ENCODE assay signal across 23 cellular contexts in the genomic region with DNA sequence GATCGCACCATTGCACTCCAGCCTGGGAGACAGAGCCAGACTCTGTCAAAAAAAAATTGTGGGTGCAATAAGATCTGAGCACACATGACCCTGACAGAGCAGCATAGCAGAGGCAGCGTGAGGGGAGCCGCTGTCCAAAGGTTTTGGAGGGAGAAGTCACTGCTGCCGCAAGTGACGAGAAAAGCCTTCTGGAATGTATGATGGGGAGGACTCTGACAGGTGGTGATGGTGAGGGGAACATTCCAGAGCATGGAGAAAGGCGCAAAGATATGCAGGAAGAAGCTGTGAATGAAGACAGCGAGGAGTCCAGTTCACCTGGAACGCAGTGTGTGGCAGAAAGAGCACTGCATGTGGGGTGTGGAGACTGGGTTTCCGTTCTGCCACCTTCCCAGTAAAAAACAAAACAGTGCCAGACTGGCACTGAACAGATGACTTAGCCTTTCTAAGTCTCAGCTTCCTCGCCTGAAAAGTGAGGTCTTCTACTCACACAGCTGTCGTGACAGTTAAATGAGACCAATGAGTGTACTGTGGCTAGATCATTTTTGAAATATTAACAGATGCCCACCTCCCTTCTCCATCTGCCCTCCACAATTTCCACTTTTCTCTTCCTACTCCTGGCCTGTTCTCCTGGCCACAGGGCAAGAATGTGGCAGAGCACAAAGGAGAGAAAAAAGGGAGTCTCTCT. TPM values are rescaled to one million over a fixed set of nuclear protein-coding genes. Genes with fewer than 3 reads are reported as not detected.
A peak's percentile ranks its signal among the peaks of the same experiment; 100 is the strongest.
DNase-seq lines count a peak whose midpoint lies in the region; ATAC-seq, FAIRE-seq and TF ChIP-seq lines count a peak whose summit lies in the region.
"Had no signal": no experiment of that assay in that cellular context is flagged by ENCODE, and none has a peak within 500 bp of the region (broad histone marks: within the 10 kb centered on the region; RNA-seq: fewer than 3 reads in every experiment).

No MANE protein-coding gene starts in this region.

- WGBS in upper lobe of left lung, 2 donors: 93 to 95% methylated on average over 11 of the region's 11 CpGs

- no peak for TF ChIP-seq EP300 in upper lobe of left lung (IDR thresholded peaks at IDR 0.05)

- H3K27ac ChIP-seq in SJSA1 (peak overlapping the region; percentile 13; the same call in 1 of the 2 replicates), keratinocyte (ENCODE audit: control insufficient read depth, insufficient read depth, low read length) (peak overlapping the region; percentile 84), upper lobe of left lung (no peak overlapping the region)
- H3K27ac ChIP-seq: BLaER1 treated with 17β-estradiol and CSF1 and Interleukin-3, amounts not matched to agents 10 nM and 100 nM; heart right ventricle; right atrium auricular region; VCaP had no signal

- ATAC-seq in upper lobe of left lung (ENCODE audit: low FRiP score in 2 of 2) (no peak), GM18519 (IDR thresholded peaks at IDR 0.05; ENCODE audit: low FRiP score, unreplicated experiment) (no peak)
- ATAC-seq: activated naive CD8-positive, alpha-beta T cell treated with anti-CD3 and anti-CD28 coated beads, Interleukin-2, amount 50 U/mL, for 24 hours; heart right ventricle; T-helper 17 cell had no signal

- FAIRE-seq in keratinocyte (lab: Jason Lieb, UNC) (peak; percentile 51), frontal cortex (lab: Jason Lieb, UNC) (no peak)
- FAIRE-seq: bronchial epithelial cell, endometrium, H54 had no signal

- peaks cover 29% of the 10 kb centered on the region for H3K4me1 ChIP-seq in SJSA1 (replicated peaks)
- H3K4me1 ChIP-seq in keratinocyte (ENCODE audit: control insufficient read depth, extremely low read depth, insufficient read depth, low read length): peaks cover 57% of the 10 kb centered on the region
- no peaks in the 10 kb centered on the region for H3K4me1 ChIP-seq in upper lobe of left lung
- H3K4me1 ChIP-seq: BLaER1 treated with 17β-estradiol and CSF1 and Interleukin-3, amounts not matched to agents 10 nM and 100 nM; heart right ventricle; right atrium auricular region had no signal

- H4K20me1 ChIP-seq in keratinocyte (ENCODE audit: control insufficient read depth, extremely low read depth, insufficient read depth, low read length): no peaks in the 10 kb centered on the region
- H4K20me1 ChIP-seq: BLaER1 treated with 17β-estradiol and CSF1 and Interleukin-3, amounts not matched to agents 10 nM and 100 nM had no signal

- H3K4me2 ChIP-seq in keratinocyte (ENCODE audit: control insufficient read depth, extremely low read depth, insufficient read depth, low read depth, low read length): no peak overlapping the region
- H3K4me2 ChIP-seq: BLaER1 treated with 17β-estradiol and CSF1 and Interleukin-3, amounts not matched to agents 10 nM and 100 nM had no signal

- H3K4me3 ChIP-seq in SJSA1 (no peak overlapping the region), keratinocyte (ENCODE audit: control insufficient read depth in 2 of 3, extremely low read depth in 1 of 3, insufficient read depth in 2 of 3, low read depth in 1 of 3, low read length in 3 of 3) (no peak overlapping the region), upper lobe of left lung (no peak overlapping the region)
- H3K4me3 ChIP-seq: BLaER1 treated with 17β-estradiol and CSF1 and Interleukin-3, amounts not matched to agents 10 nM and 100 nM; heart right ventricle; right atrium auricular region had no signal

- H2AFZ ChIP-seq in keratinocyte (ENCODE audit: control insufficient read depth, low read length): no peak overlapping the region

- H3K27me3 ChIP-seq in SJSA1 (replicated peaks) (no peaks in the 10 kb centered on the region), keratinocyte (ENCODE audit: control insufficient read depth, extremely low read depth, insufficient read depth, low read length) (no peaks in the 10 kb centered on the region), upper lobe of left lung (no peaks in the 10 kb centered on the region)
- H3K27me3 ChIP-seq: BLaER1 treated with 17β-estradiol and CSF1 and Interleukin-3, amounts not matched to agents 10 nM and 100 nM; heart right ventricle; right atrium auricular region had no signal

- H3K9me1 ChIP-seq in keratinocyte (ENCODE audit: control insufficient read depth, extremely low read depth, insufficient read depth, low read length): no peaks in the 10 kb centered on the region

- no peak for TF ChIP-seq CTCF in keratinocyte (optimal IDR thresholded peaks at IDR 0.05 in 1 of 3, IDR thresholded peaks at IDR 0.05 in 1 of 3, conservative IDR thresholded peaks at IDR 0.05 in 1 of 3; ENCODE audit: extremely low read depth in 1 of 3, insufficient read depth in 2 of 3, low read length in 3 of 3)
- TF ChIP-seq CTCF in upper lobe of left lung (IDR thresholded peaks at IDR 0.05): no peak

- peak; percentile 85 for DNase-seq in DMS 273 (lab: John Stamatoyannopoulos, UW; ENCODE audit: unreplicated experiment)
- DNase-seq in M059J (ENCODE audit: low read depth): peak; percentile 65
- DNase-seq in SJSA1 (ENCODE audit: low read depth in 1 of 2, low spot score in 2 of 2): no peak
- no peak for DNase-seq in keratinocyte (ENCODE audit: low read depth, low spot score)
- no peak for DNase-seq in HPDE6-E6E7 (ENCODE audit: extremely low spot score)
- DNase-seq in upper lobe of left lung: no peak
- DNase-seq in frontal cortex (ENCODE audit: low spot score in 2 of 2): no peak
- DNase-seq: activated CD8-positive, alpha-beta memory T cell treated with anti-CD3 and anti-CD28 coated beads, Interleukin-2, amount 50 U/mL, for 48 hours; activated effector memory CD4-positive, alpha-beta T cell treated with Interleukin-2 at 50 U/mL for 16 hours; activated naive CD8-positive, alpha-beta T cell treated with anti-CD3 and anti-CD28 coated beads, Interleukin-2, amount 50 U/mL, for 24 hours; cortex of kidney; heart right ventricle; immature natural killer cell; NCI-H82; T-helper 17 cell had no signal

- H3K36me3 ChIP-seq in SJSA1: no peaks in the 10 kb centered on the region
- no peaks in the 10 kb centered on the region for H3K36me3 ChIP-seq in keratinocyte (ENCODE audit: control insufficient read depth in 2 of 2, extremely low read depth in 1 of 2, insufficient read depth in 2 of 2, low read length in 2 of 2)
- no peaks in the 10 kb centered on the region for H3K36me3 ChIP-seq in upper lobe of left lung
- H3K36me3 ChIP-seq: BLaER1 treated with 17β-estradiol and CSF1 and Interleukin-3, amounts not matched to agents 10 nM and 100 nM; heart right ventricle; right atrium auricular region had no signal

- no peak for TF ChIP-seq POLR2A in upper lobe of left lung (IDR thresholded peaks at IDR 0.05)

- peak overlapping the region; percentile 50 for H3K9ac ChIP-seq in keratinocyte (ENCODE audit: control insufficient read depth, extremely low read depth, insufficient read depth, low read length)
- H3K9ac ChIP-seq: BLaER1 treated with 17β-estradiol and CSF1 and Interleukin-3, amounts not matched to agents 10 nM and 100 nM had no signal

- H3K79me2 ChIP-seq in keratinocyte (ENCODE audit: control insufficient read depth, insufficient read depth, low read length): no peaks in the 10 kb centered on the region

- H3K9me3 ChIP-seq in SJSA1 (replicated peaks) (no peaks in the 10 kb centered on the region), keratinocyte (ENCODE audit: control insufficient read depth, low read depth, low read length) (no peaks in the 10 kb centered on the region), upper lobe of left lung (no peaks in the 10 kb centered on the region)
- H3K9me3 ChIP-seq: BLaER1 treated with 17β-estradiol and CSF1 and Interleukin-3, amounts not matched to agents 10 nM and 100 nM; heart right ventricle; right atrium auricular region had no signal

- dilution Hi-C loops in keratinocyte (cut with MboI; ENCODE audit: extremely low pct_ligation_motif_present, low sequenced_read_pairs): no loop called here

RNA-seq across cellular contexts. Expression of gene PTHLH, which starts 53.4 kb away (rescaled TPM):
- total RNA-seq in M059J (2014; rRNA removed; shearing (Covaris generic)): 7.5 and 8.1 TPM in 2 replicates
- 3.8 and 4.4 TPM in 2 replicates for total RNA-seq in SJSA1 (2014; rRNA removed; shearing (Covaris generic))
- 775 to 851 TPM (median 827 TPM) in 3 replicates for polyA plus RNA-seq in keratinocyte
- polyA plus RNA-seq in keratinocyte (2011; ENCODE audit: low read depth): 37.3 TPM
- 464 and 505 TPM in 2 replicates for polyA plus RNA-seq in keratinocyte (2011; cell fraction: cytosol; rRNA removed)
- polyA plus RNA-seq in keratinocyte (2011; cell fraction: nucleus; rRNA removed): 2,708 and 2,894 TPM in 2 replicates
- polyA plus RNA-seq in keratinocyte (2012; ENCODE audit: low replicate concordance): 51.1 and 594 TPM in 2 replicates
- polyA minus RNA-seq in keratinocyte: 141 to 259 TPM (median 248 TPM) in 3 replicates
- polyA minus RNA-seq in keratinocyte (2011; cell fraction: cytosol; rRNA and poly(A)+ RNA removed): 312 TPM
- polyA minus RNA-seq in keratinocyte (2011; cell fraction: nucleus; rRNA and poly(A)+ RNA removed): 652 and 892 TPM in 2 replicates
- total RNA-seq in upper lobe of left lung: 1 to 10 TPM in 2 of 6 donors, under 1 TPM in 1, not detected in 3; 0.44 to 2.9 (median 2.0) TPM
- total RNA-seq in frontal cortex: not detected
- total RNA-seq: liver, T-helper 17 cell had no signal
- polyA plus RNA-seq: immature natural killer cell, liver had no signal

Comparison
In these comparisons a context has a peak if more than half of its experiments do, and no peak if none do; other contexts are left out.
1. DNase-seq: peak in DMS 273 (single experiment) and M059J (single experiment); none in SJSA1 (0 of 2), keratinocyte (single experiment), HPDE6-E6E7 (single experiment), upper lobe of left lung (0 of 2) and frontal cortex (0 of 2).
2. H3K27ac ChIP-seq: peak in SJSA1 (single experiment) and keratinocyte (single experiment); none in upper lobe of left lung (0 of 4).